8 cellular contexts compared by ENCODE assay signal in the genomic region with DNA sequence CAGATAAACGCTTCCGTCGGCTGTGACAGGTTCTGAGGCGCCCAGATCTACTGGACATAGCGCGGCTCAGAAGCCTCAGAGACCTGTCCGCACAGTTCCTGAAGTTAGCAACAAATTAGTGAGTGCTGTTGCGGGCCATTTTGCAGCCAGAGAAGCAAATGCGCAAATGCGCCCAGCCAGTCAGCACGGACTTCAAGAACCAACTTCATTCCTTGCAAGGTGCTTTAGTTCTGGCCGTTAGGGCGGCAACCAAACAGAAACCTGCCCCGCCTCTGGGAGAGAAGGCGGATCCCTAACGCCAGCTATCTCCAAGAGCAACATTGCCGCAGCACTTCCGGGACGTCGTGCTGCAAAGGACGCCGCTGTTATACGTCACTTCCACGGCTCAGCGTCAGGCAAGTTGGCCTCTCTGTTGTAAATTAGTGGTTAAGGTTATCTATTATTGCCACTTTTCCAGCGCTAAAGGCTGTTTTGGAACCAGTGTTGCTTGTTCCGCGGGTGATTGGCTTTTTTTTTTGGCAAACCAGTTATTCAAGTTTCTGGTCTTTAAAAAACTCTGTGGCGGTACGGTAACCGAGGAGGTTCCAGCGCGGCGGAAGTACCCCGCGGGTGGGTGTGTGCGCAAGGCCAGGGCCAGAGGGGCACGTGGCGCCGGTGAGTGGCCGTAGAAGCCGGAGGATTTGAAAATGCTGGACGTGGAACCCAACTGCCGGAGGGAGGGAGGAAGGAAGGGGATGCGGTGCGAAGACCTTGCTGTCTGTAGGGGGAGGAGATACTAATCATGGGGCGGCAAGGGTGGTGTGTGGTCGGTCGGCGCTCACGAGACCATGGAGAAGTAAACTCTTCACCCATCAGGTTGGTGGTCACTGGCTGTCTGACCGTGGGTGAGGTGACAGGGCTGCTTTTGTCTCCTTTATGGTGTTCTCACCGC. TPM values are rescaled to one million over a fixed set of nuclear protein-coding genes. Genes with fewer than 3 reads are reported as not detected.
DNase-seq lines count a peak whose midpoint lies in the region; ATAC-seq and TF ChIP-seq lines count a peak whose summit lies in the region.

A gene (plus strand): TSS at position 612 of the 931 bp plus-strand sequence. CDS start 403 bp downstream, outside the sequence.

- peak within 1 kb of the TSS in 53 of 59 donors; percentile 8 to 90 (median 74) for H3K27ac ChIP-seq in dorsolateral prefrontal cortex
- H3K27ac ChIP-seq in right lobe of liver, result peak within 1 kb of the TSS; percentile 79 to 84 (median 79)

- peak; percentile 87 for DNase-seq in CD14-positive monocyte (ENCODE audit: low spot score)
- peak; percentile 95 for DNase-seq in NCI-H82 (lab: John Stamatoyannopoulos, UW)
- peak; percentile 88 to 92 for DNase-seq in activated CD4-positive, alpha-beta T cell treated with anti-CD3 and anti-CD28 coated beads, Interleukin-2, amount 50 U/mL, for 48 hours
- DNase-seq in dorsolateral prefrontal cortex, result peak; percentile 74 to 93 (median 91)
- peak; percentile 90 to 94 (median 94) for DNase-seq in right lobe of liver
- peak; percentile 76 to 88 for DNase-seq in stimulated activated CD4-positive, alpha-beta T cell treated with anti-CD3 and anti-CD28 coated beads, Interleukin-4, amount 100 ng/mL, for 4 hours

- WGBS in right lobe of liver (ENCODE audit: insufficient coverage, low coverage, low lambda C conversion rate, missing lambda C conversion rate), result 0% methylated on average over 42 of the region's 53 CpGs

- H3K9me3 ChIP-seq in right lobe of liver, result no peaks in the 10 kb centered on the region

- peak; percentile 99 for ATAC-seq in GM19397 (IDR thresholded peaks at IDR 0.05; ENCODE audit: unreplicated experiment)
- peak; percentile 99 for ATAC-seq in HG03571 (IDR thresholded peaks at IDR 0.05; ENCODE audit: unreplicated experiment)
- peak; percentile 99 to 100 (median 99) for ATAC-seq in right lobe of liver

- peak within 1 kb of the TSS; percentile 54 to 98 (median 86) for H3K4me3 ChIP-seq in dorsolateral prefrontal cortex
- H3K4me3 ChIP-seq in right lobe of liver, result peak within 1 kb of the TSS; percentile 72 to 82 (median 80)

- peaks cover 31% of the 10 kb centered on the region for H3K4me1 Mint-ChIP-seq in CD14-positive monocyte

- H3K36me3 Mint-ChIP-seq in CD14-positive monocyte, result peaks cover 24 to 27% of the 10 kb centered on the region in 2 donors

- H3K9me3 Mint-ChIP-seq in CD14-positive monocyte, result no peaks in the 10 kb centered on the region

- H3K4me1 ChIP-seq in right lobe of liver, result peaks cover 0 to 11% (median 4%) of the 10 kb centered on the region in 4 donors

- intact Hi-C loops in CD14-positive monocyte (cut with micrococcal nuclease) (loop anchor here (5.0 to 10.0 kb wide), 3 partner anchors 111 to 383 kb away; a partner anchor contains a TSS), dorsolateral prefrontal cortex (cut with DNase I) (loop anchor here (2.0 to 10.0 kb wide), 6 partner anchors 83 to 1195 kb away; a partner anchor contains a TSS), right lobe of liver (cut with DNase I) (loop anchor here in 1 of 2 donors (10.0 kb wide), 1 partner anchor 121 kb away; no protein-coding TSS in a partner anchor)

- peaks cover 0 to 1% (median 0%) of the 10 kb centered on the region in 3 donors for H3K27me3 Mint-ChIP-seq in CD14-positive monocyte (ENCODE audit: low read depth in 3 of 3)

- H3K27me3 ChIP-seq in dorsolateral prefrontal cortex (no peaks in the 10 kb centered on the region), right lobe of liver (no peaks in the 10 kb centered on the region)

- H3K4me3 Mint-ChIP-seq in CD14-positive monocyte, result peak within 1 kb of the TSS; percentile 97 to 98

- H3K27ac Mint-ChIP-seq in CD14-positive monocyte, result peak within 1 kb of the TSS; percentile 96 to 99 (median 97)

- H3K36me3 ChIP-seq in right lobe of liver, result peaks cover 0 to 12% (median 0%) of the 10 kb centered on the region in 4 donors

- no peak for TF ChIP-seq POLR2A in right lobe of liver (IDR thresholded peaks at IDR 0.05)

- TF ChIP-seq CTCF in CD14-positive monocyte (IDR thresholded peaks at IDR 0.05) (no peak), dorsolateral prefrontal cortex (IDR thresholded peaks at IDR 0.05 in 54 of 56, conservative IDR thresholded peaks at IDR 0.05 in 2 of 56; ENCODE audit: low read depth in 1 of 56, partially characterized antibody in 56 of 56) (peak in 32 of 56 donors; percentile 5 to 43 (median 21)), right lobe of liver (IDR thresholded peaks at IDR 0.05) (no peak)

RNA-seq across cellular contexts. Expression of the gene that starts here (rescaled TPM):
- polyA plus RNA-seq in CD14-positive monocyte, result 1 to 10 TPM; 4.3 to 8.7 TPM
- total RNA-seq in dorsolateral prefrontal cortex (10 to 100 TPM in 46 of 120 experiments, 1 to 10 TPM in 74; 5.6 to 15.2 (median 9.3) TPM), right lobe of liver (1 to 10 TPM; 2.9 to 7.1 (median 4.4) TPM)

Comparison
In these comparisons a context has a peak if more than half of its experiments do, and no peak if none do; other contexts are left out.
1. Peak in every context shown above with its lines: DNase-seq, ATAC-seq, H3K4me3 ChIP-seq and H3K27ac ChIP-seq.
2. CTCF ChIP-seq: peak in dorsolateral prefrontal cortex (32 of 56); none in CD14-positive monocyte (single experiment) and right lobe of liver (0 of 4).